In the genomic region with DNA sequence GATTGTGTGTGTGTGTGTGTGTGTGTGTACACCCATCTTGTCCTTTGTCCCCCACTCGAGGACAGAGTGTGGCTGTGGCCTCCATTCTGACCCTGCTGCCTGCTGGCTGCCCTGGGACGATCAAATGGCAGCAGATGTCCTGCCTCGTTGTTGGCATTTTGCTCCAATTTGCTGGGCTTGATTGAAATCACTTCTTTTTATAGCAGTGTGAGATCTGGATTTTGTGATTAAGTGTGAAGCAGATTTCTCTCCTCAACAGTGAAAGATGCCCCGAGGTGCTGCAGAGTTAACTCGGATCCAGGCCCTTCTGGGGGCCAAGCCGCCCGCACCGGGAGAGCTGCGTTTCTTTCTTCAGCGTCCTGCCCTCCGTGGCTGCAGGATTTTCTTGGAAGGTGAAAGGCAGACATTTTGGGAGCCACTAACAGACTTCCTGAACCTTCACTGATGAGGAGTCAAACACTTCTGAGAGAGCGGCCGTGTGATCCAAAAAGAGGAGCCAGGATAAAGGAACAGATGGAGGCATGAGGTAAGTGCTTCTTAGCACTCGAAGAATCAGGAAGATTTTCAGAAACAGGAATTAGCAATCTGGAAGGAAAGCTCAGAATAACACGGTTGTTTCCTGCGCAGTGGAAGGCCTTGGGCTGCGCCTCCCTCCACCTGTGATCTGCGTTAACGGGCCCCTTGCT, we compare ENCODE assay signal across 24 cellular contexts.
A peak's percentile ranks its signal among the peaks of the same experiment; 100 is the strongest.
DNase-seq lines count a peak whose midpoint lies in the region; ATAC-seq, FAIRE-seq and TF ChIP-seq lines count a peak whose summit lies in the region.
"Had no signal": no experiment of that assay in that cellular context is flagged by ENCODE, and none has a peak within 500 bp of the region (broad histone marks: within the 10 kb centered on the region; RNA-seq: fewer than 3 reads in every experiment).

No MANE protein-coding gene starts in this region.

- no peak for TF ChIP-seq POLR2A in H1 (IDR thresholded peaks at IDR 0.05; ENCODE audit: control extremely low read depth in 1 of 2, low read depth in 2 of 2, low read length in 2 of 2)
- TF ChIP-seq POLR2A in spleen (IDR thresholded peaks at IDR 0.05), result no peak

- DNase-seq in SK-N-SH (no peak), NCI-H524 (lab: John Stamatoyannopoulos, UW) (peak; percentile 86 to 96), H1 (ENCODE audit: low read depth in 1 of 2, low spot score in 2 of 2) (no peak), spleen (peak; percentile 37), chondrocyte (ENCODE audit: low spot score) (no peak)
- DNase-seq: BE2C; Caco-2; CD4-positive, alpha-beta T cell; GF-D8; NCI-H1092; NCI-H1436; NCI-H2029; NCI-H345; NCI-H69; NK-92 treated with Interleukin-12 subunit alpha and Interleukin-12 subunit beta, amount 100 ng/mL, for 24 hours; SIG-M5; T-cell had no signal

- peaks cover 27% of the 10 kb centered on the region for H3K27me3 Mint-ChIP-seq in chondrocyte (ENCODE audit: low read depth)

- no peak overlapping the region for H2AFZ ChIP-seq in SK-N-SH (ENCODE audit: low read depth)
- no peak overlapping the region for H2AFZ ChIP-seq in H1 (ENCODE audit: low read length)

- H3K4me2 ChIP-seq in SK-N-SH (no peak overlapping the region), H1 (ENCODE audit: insufficient read depth in 1 of 2, low read depth in 2 of 2, low read length in 2 of 2) (no peak overlapping the region)

- no peak overlapping the region for H3K23ac ChIP-seq in H1 (ENCODE audit: insufficient read length)

- no peaks in the 10 kb centered on the region for H3K36me3 Mint-ChIP-seq in chondrocyte (ENCODE audit: low read depth)
- H3K36me3 Mint-ChIP-seq: T-cell had no signal

- H3K9ac ChIP-seq in SK-N-SH (no peak overlapping the region), H1 (replicated peaks in 1 of 4; ENCODE audit: extremely low read depth in 1 of 4, low read depth in 3 of 4, low read length in 3 of 4) (no peak overlapping the region)

- H4K5ac ChIP-seq in H1 (ENCODE audit: insufficient read length, low read depth, low read length), result no peak overlapping the region

- CTCF ChIA-PET in SK-N-SH (lab: Yijun Ruan, JAX), result interaction anchor here (1.0 kb wide), 1 partner anchor 12 kb away, joined by 3 read pairs; no protein-coding TSS in a partner anchor
- CTCF ChIA-PET in H1 (lab: Charles Lee; ENCODE audit: partially characterized antibody), result no interaction called here

- H2BK15ac ChIP-seq in H1 (ENCODE audit: low read length), result no peak overlapping the region

- no peak for FAIRE-seq in H1 (lab: Jason Lieb, UNC)
- FAIRE-seq: HepG2, K562 had no signal

- H3K56ac ChIP-seq in H1 (replicated peaks; ENCODE audit: insufficient read length, low read depth, low read length), result no peak overlapping the region

- intact Hi-C loops in spleen (cut with DNase I; ENCODE audit: low total_unique reads), result no loop called here

- H3K9me3 ChIP-seq in SK-N-SH, result peaks cover 5% of the 10 kb centered on the region; the same call in 1 of the 2 replicates
- no peaks in the 10 kb centered on the region; a peak in 1 of 4 replicates for H3K9me3 ChIP-seq in H1 (ENCODE audit: insufficient read depth in 2 of 2, low read depth in 1 of 2, low read length in 1 of 2)
- H3K9me3 ChIP-seq in spleen, result no peaks in the 10 kb centered on the region
- H3K9me3 ChIP-seq: BE2C, Caco-2 had no signal

- H4K20me1 ChIP-seq in SK-N-SH (ENCODE audit: insufficient read depth) (no peaks in the 10 kb centered on the region), H1 (replicated peaks in 1 of 2; ENCODE audit: control insufficient read depth in 1 of 2, insufficient read depth in 2 of 2, low read length in 2 of 2) (peaks cover 0 to 1% of the 10 kb centered on the region in 2 experiments)

- peak overlapping the region; percentile 53; the same call in 1 of the 2 replicates for H2BK12ac ChIP-seq in H1 (ENCODE audit: low read depth, low read length)

- H3K4me3 Mint-ChIP-seq in chondrocyte (ENCODE audit: unreplicated experiment), result no peak overlapping the region
- H3K4me3 Mint-ChIP-seq: CD4-positive, alpha-beta T cell; T-cell had no signal

- H3K79me1 ChIP-seq in H1 (ENCODE audit: low read depth, low read length), result no peaks in the 10 kb centered on the region

- peaks cover 27% of the 10 kb centered on the region for H3K4me1 Mint-ChIP-seq in chondrocyte (ENCODE audit: low read depth)

- H2BK120ac ChIP-seq in H1 (replicated peaks; ENCODE audit: low read depth, low read length), result no peak overlapping the region

- H3K27ac ChIP-seq in SK-N-SH (ENCODE audit: low read depth in 2 of 2, low read length in 1 of 2), result no peak overlapping the region
- H3K27ac ChIP-seq in H1 (ENCODE audit: low read depth, low read length), result no peak overlapping the region
- H3K27ac ChIP-seq in spleen, result no peak overlapping the region
- H3K27ac ChIP-seq: HL-60 had no signal

- H3K9me3 Mint-ChIP-seq in chondrocyte (ENCODE audit: low read depth), result no peaks in the 10 kb centered on the region
- H3K9me3 Mint-ChIP-seq: CD4-positive, alpha-beta T cell; T-cell had no signal

- H3K18ac ChIP-seq in H1 (ENCODE audit: extremely low read depth, low read length), result no peak overlapping the region

- no peak overlapping the region for H2AK5ac ChIP-seq in H1 (ENCODE audit: low read depth, low read length)

- 54% methylated on average over 17 of the region's 19 CpGs for WGBS in SK-N-SH (ENCODE audit: low lambda C conversion rate)
- 93% methylated on average over 17 of the region's 19 CpGs; no CpG with 5 or more reads in 1 of the 2 experiments for WGBS in H1 (ENCODE audit: extremely low coverage in 1 of 2, insufficient coverage in 1 of 2, insufficient read length in 1 of 2, insufficient replicate concordance in 2 of 2, low coverage in 1 of 2, low lambda C conversion rate in 2 of 2, missing lambda C conversion rate in 1 of 2), 2 experiments
- 68 to 81% (median 75%) methylated on average over 19 of the region's 19 CpGs for WGBS in spleen, 5 donors

- H3K27me3 ChIP-seq in SK-N-SH (ENCODE audit: insufficient read depth) (no peaks in the 10 kb centered on the region), H1 (replicated peaks in 1 of 4; ENCODE audit: control insufficient read depth in 3 of 4, extremely low read depth in 1 of 4, insufficient read depth in 3 of 4, low read length in 3 of 4) (no peaks in the 10 kb centered on the region; a peak in 2 of 7 replicates), spleen (replicated peaks in 1 of 7) (peaks cover 0 to 25% (median 0%) of the 10 kb centered on the region in 7 donors)

- ATAC-seq in SK-N-SH treated with all-trans-retinoic acid at 6 μM for 48 hours, result no peak
- no peak for ATAC-seq in GM19463 (IDR thresholded peaks at IDR 0.05; ENCODE audit: unreplicated experiment)
- ATAC-seq: HepG2, K562, Panc1, T-cell had no signal

- TF ChIP-seq RAD21 in SK-N-SH (IDR thresholded peaks at IDR 0.05; ENCODE audit: low read length) (no peak), H1 (IDR thresholded peaks at IDR 0.05 in 1 of 2, conservative IDR thresholded peaks at IDR 0.05 in 1 of 2; ENCODE audit: low read depth in 2 of 2, low read length in 2 of 2) (no peak)

- H2BK20ac ChIP-seq in H1 (ENCODE audit: low read length), result no peak overlapping the region; the same call in 1 of the 2 replicates

- H3K4me3 ChIP-seq in SK-N-SH (ENCODE audit: low read depth in 2 of 2, low read length in 1 of 2) (no peak overlapping the region), H1 (ENCODE audit: extremely low read depth in 1 of 4, insufficient read depth in 2 of 4, low read depth in 3 of 4, low read length in 4 of 4) (no peak overlapping the region), spleen (no peak overlapping the region)
- H3K4me3 ChIP-seq: HAP-1, K562 had no signal

- no peak overlapping the region for H2BK5ac ChIP-seq in H1 (ENCODE audit: low read depth, low read length)

- no peaks in the 10 kb centered on the region for H3K9me2 ChIP-seq in SK-N-SH

- H3K79me2 ChIP-seq in SK-N-SH (ENCODE audit: insufficient read depth) (no peaks in the 10 kb centered on the region), H1 (ENCODE audit: control insufficient read depth in 1 of 2, insufficient read depth in 2 of 2, low read length in 2 of 2) (no peaks in the 10 kb centered on the region)

- H3K4ac ChIP-seq in H1 (replicated peaks; ENCODE audit: insufficient read length, low read depth, low read length), result no peak overlapping the region

- H3K4me1 ChIP-seq in SK-N-SH (ENCODE audit: control insufficient read depth in 1 of 2, insufficient read depth in 2 of 2, low read depth in 1 of 2, low read length in 1 of 2) (peaks cover 0 to 4% of the 10 kb centered on the region in 2 experiments; a peak in 1 of 4 replicates), H1 (replicated peaks in 1 of 4; ENCODE audit: control insufficient read depth in 3 of 4, insufficient read depth in 4 of 4, low read length in 3 of 4) (peaks cover 0 to 14% (median 3%) of the 10 kb centered on the region in 4 experiments; a peak in 5 of 7 replicates), spleen (peaks cover 2 to 56% (median 33%) of the 10 kb centered on the region in 6 donors)
- H3K4me1 ChIP-seq: BE2C had no signal

- TF ChIP-seq CTCF in SK-N-SH (IDR thresholded peaks at IDR 0.05) (no peak), H1 (IDR thresholded peaks at IDR 0.05; ENCODE audit: control extremely low read depth in 1 of 3, insufficient read depth in 1 of 3, low read depth in 1 of 3, low read length in 3 of 3) (no peak), spleen (IDR thresholded peaks at IDR 0.05 in 8 of 11, conservative IDR thresholded peaks at IDR 0.05 in 3 of 11) (no peak), chondrocyte (IDR thresholded peaks at IDR 0.05) (no peak)

- no peak overlapping the region for H4K8ac ChIP-seq in H1 (ENCODE audit: extremely low read depth, insufficient read depth, low read length)

- no peak overlapping the region for H4K91ac ChIP-seq in H1 (replicated peaks; ENCODE audit: insufficient read length, low read length)

- peaks cover 5% of the 10 kb centered on the region; the same call in 1 of the 2 replicates for H3K23me2 ChIP-seq in H1 (ENCODE audit: low read depth, low read length)

- POLR2A ChIA-PET in SK-N-SH (lab: Yijun Ruan, JAX) (no interaction called here), H1 (lab: Charles Lee; ENCODE audit: partially characterized antibody) (no interaction called here)

- H3K36me3 ChIP-seq in SK-N-SH (replicated peaks in 1 of 2; ENCODE audit: control insufficient read depth in 1 of 2, insufficient read depth in 2 of 2, low read length in 1 of 2) (no peaks in the 10 kb centered on the region), H1 (ENCODE audit: control insufficient read depth in 2 of 4, insufficient read depth in 4 of 4, low read length in 3 of 4) (no peaks in the 10 kb centered on the region), spleen (no peaks in the 10 kb centered on the region)
- H3K36me3 ChIP-seq: BE2C had no signal

- H3F3A ChIP-seq in SK-N-SH (replicated peaks; ENCODE audit: insufficient read depth), result no peaks in the 10 kb centered on the region

- H3K14ac ChIP-seq in H1 (ENCODE audit: insufficient read length), result no peak overlapping the region

- TF ChIP-seq EP300 in SK-N-SH (IDR thresholded peaks at IDR 0.05; ENCODE audit: borderline replicate concordance in 1 of 2, low read depth in 1 of 2, low read length in 1 of 2), result no peak
- TF ChIP-seq EP300 in H1 (IDR thresholded peaks at IDR 0.05; ENCODE audit: borderline replicate concordance in 1 of 2, low read depth in 2 of 2, low read length in 2 of 2), result no peak

- H3K27ac Mint-ChIP-seq in chondrocyte (ENCODE audit: unreplicated experiment), result no peak overlapping the region
- H3K27ac Mint-ChIP-seq: CD4-positive, alpha-beta T cell; T-cell had no signal

TF ChIP-seq in SK-N-SH treated with all-trans-retinoic acid at 6 μM for 48 hours, 23 proteins besides CTCF, POLR2A, EP300 and RAD21 (continues in another document):
- no peak for TF ChIP-seq ZC3H10 (CRISPR knock-in tag; IDR thresholded peaks at IDR 0.05)

Comparison
In these comparisons a context has a peak if more than half of its experiments do, and no peak if none do; other contexts are left out.
1. DNase-seq: peak in NCI-H524 (2 of 2) and spleen (single experiment); none in SK-N-SH (single experiment), H1 (0 of 2) and chondrocyte (single experiment).